21 cellular contexts compared by ENCODE assay signal in the genomic region with DNA sequence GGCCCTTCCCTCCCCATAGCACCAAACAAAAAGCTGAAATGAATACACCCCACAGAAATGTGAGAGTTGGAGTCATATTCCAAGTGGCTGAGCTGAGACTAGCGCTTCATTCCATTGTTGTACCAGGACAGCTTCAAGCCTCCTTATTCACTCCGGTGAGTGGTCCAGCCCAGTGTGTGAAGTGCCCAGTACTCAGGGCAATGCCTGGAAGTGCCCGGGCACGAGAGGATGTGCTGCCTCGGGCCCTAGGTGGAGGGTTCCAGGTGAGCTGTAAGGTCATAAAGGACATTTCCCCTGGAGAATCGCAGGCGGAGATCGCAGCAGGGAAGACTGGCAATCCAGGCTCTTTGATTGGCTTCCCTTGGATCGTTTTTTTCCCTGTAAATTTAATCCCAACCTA. TPM values are rescaled to one million over a fixed set of nuclear protein-coding genes. Genes with fewer than 3 reads are reported as not detected.
"Had no signal": no experiment of that assay in that cellular context is flagged by ENCODE, and none has a peak within 500 bp of the region (broad histone marks: within the 10 kb centered on the region; RNA-seq: fewer than 3 reads in every experiment).

No MANE protein-coding gene starts in this region.

- H3K9me3 Mint-ChIP-seq: activated naive CD8-positive, alpha-beta T cell treated with anti-CD3 and anti-CD28 coated beads for 36 hours; activated T-cell treated with anti-CD3 and anti-CD28 coated beads, Interleukin-2, amount 50 U/mL, for 24 hours; activated T-helper 2 cell treated with anti-CD3 and anti-CD28 coated beads, Interferon-gamma antibody, Interleukin-2, Interleukin-4, amounts not matched to agents 10 μg/mL and 5 μg/mL and 100 μg/mL, durations not matched to agents 14 hours and 24 hours and 36 hours; natural killer cell; stimulated activated naive CD8-positive, alpha-beta T cell treated with anti-CD3 and anti-CD28 coated beads, Interleukin-15, amount 100 ng/mL, for 72 hours had no signal

- H3K27ac Mint-ChIP-seq: activated naive CD8-positive, alpha-beta T cell treated with anti-CD3 and anti-CD28 coated beads for 36 hours; natural killer cell; stimulated activated naive CD8-positive, alpha-beta T cell treated with anti-CD3 and anti-CD28 coated beads, Interleukin-15, amount 100 ng/mL, for 72 hours had no signal

- H3K36me3 ChIP-seq: right atrium auricular region, tibial nerve had no signal

- H3K36me3 Mint-ChIP-seq: natural killer cell had no signal

- H3K4me1 ChIP-seq: psoas muscle had no signal

- DNase-seq: activated CD4-positive, alpha-beta T cell treated with anti-CD3 and anti-CD28 coated beads, Interleukin-2, amount 50 U/mL, for 4 hours; activated CD8-positive, alpha-beta memory T cell treated with anti-CD3 and anti-CD28 coated beads for 24 hours; activated CD8-positive, alpha-beta memory T cell treated with anti-CD3 and anti-CD28 coated beads, Interleukin-2, amount 50 U/mL, for 4 hours; activated naive CD4-positive, alpha-beta T cell treated with Interleukin-2 at 50 U/mL for 16 hours; activated naive CD8-positive, alpha-beta T cell treated with anti-CD3 and anti-CD28 coated beads for 36 hours; activated T-cell treated with anti-CD3 and anti-CD28 coated beads, Interleukin-2, amount 50 U/mL, for 24 hours; central memory CD4-positive, alpha-beta T cell; dermis blood vessel endothelial cell; effector memory CD4-positive, alpha-beta T cell; foreskin melanocyte; kidney; natural killer cell; psoas muscle; stimulated activated naive CD8-positive, alpha-beta T cell treated with anti-CD3 and anti-CD28 coated beads, Interleukin-15, amount 100 ng/mL, for 72 hours had no signal

- H3K27me3 ChIP-seq: right atrium auricular region, tibial nerve had no signal

- FAIRE-seq: astrocyte, kidney, urothelium cell line had no signal

- H3K27me3 Mint-ChIP-seq: activated naive CD8-positive, alpha-beta T cell treated with anti-CD3 and anti-CD28 coated beads for 36 hours; activated T-cell treated with anti-CD3 and anti-CD28 coated beads, Interleukin-2, amount 50 U/mL, for 24 hours; stimulated activated naive CD8-positive, alpha-beta T cell treated with anti-CD3 and anti-CD28 coated beads, Interleukin-15, amount 100 ng/mL, for 72 hours had no signal

- H3K4me3 Mint-ChIP-seq: activated naive CD8-positive, alpha-beta T cell treated with anti-CD3 and anti-CD28 coated beads for 36 hours; activated T-cell treated with anti-CD3 and anti-CD28 coated beads, Interleukin-2, amount 50 U/mL, for 24 hours; natural killer cell had no signal

- H3K4me3 ChIP-seq: psoas muscle, right atrium auricular region, tibial nerve had no signal

- H3K27ac ChIP-seq: psoas muscle, right atrium auricular region, tibial nerve had no signal

- ATAC-seq: left lobe of liver; natural killer cell; psoas muscle; stimulated activated naive CD8-positive, alpha-beta T cell treated with anti-CD3 and anti-CD28 coated beads, Interleukin-15, amount 100 ng/mL, for 72 hours had no signal

- H3K9me3 ChIP-seq: psoas muscle, right atrium auricular region, tibial nerve had no signal

RNA-seq across cellular contexts. Expression of a gene that starts 43.0 kb away (rescaled TPM):
- total RNA-seq: astrocyte, osteocyte had no signal

RNA-seq across cellular contexts. Expression of a gene that starts 55.3 kb away (rescaled TPM):
- total RNA-seq: astrocyte, osteocyte had no signal
